Comparison of ENCODE assay signal across 16 cellular contexts in the genomic region with DNA sequence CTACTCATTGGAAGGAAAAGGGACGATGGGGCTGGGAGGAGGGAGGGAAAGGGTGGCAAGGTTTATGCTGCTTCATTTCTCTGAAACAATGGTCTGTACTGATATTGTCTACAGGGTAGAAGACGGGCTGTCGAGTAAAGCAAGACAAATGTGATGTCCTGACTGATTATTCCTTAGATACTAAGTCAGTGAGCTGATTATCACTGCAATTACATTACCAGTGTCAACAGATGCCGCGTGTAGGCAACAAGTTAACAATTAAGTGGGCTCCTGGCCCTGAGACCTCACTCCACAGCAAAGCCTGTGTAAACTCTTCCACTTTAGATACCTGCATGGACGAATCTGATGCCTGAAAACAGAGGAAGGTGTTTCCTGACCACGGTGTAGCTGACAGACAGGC.
DNase-seq lines count a peak whose midpoint lies in the region; ATAC-seq, FAIRE-seq and TF ChIP-seq lines count a peak whose summit lies in the region.
"Had no signal": no experiment of that assay in that cellular context is flagged by ENCODE, and none has a peak within 500 bp of the region (broad histone marks: within the 10 kb centered on the region; RNA-seq: fewer than 3 reads in every experiment).

No MANE protein-coding gene starts in this region.

- H3K4me2 ChIP-seq in DND-41 (ENCODE audit: insufficient read depth, low read length) (no peak overlapping the region), H1 (ENCODE audit: insufficient read depth in 1 of 2, low read depth in 2 of 2, low read length in 2 of 2) (0 out of 4 replicates have a peak overlapping the region, but pooled peaks of 1 of the 2 experiments have one; percentile 27)
- H3K4me2 ChIP-seq: A549 had no signal

- no peak for TF ChIP-seq CTCF in DND-41 (IDR thresholded peaks at IDR 0.05; ENCODE audit: borderline replicate concordance, extremely low read depth, low read length, poor library complexity, severe bottlenecking)
- TF ChIP-seq CTCF in H1 (IDR thresholded peaks at IDR 0.05; ENCODE audit: control extremely low read depth in 1 of 3, insufficient read depth in 1 of 3, low read depth in 1 of 3, low read length in 3 of 3) = no peak
- TF ChIP-seq CTCF in left lung (IDR thresholded peaks at IDR 0.05) = no peak
- TF ChIP-seq CTCF in endothelial cell (IDR thresholded peaks at IDR 0.05; ENCODE audit: unreplicated experiment) = no peak

- H2AFZ ChIP-seq in DND-41 (ENCODE audit: low read depth, low read length) (no peak overlapping the region), H1 (ENCODE audit: low read length) (no peak overlapping the region)
- H2AFZ ChIP-seq: GM23248 had no signal

- peak overlapping the region; percentile 44 for H3K27ac ChIP-seq in DND-41 (ENCODE audit: low read length)
- no peak overlapping the region for H3K27ac ChIP-seq in H1 (ENCODE audit: low read depth, low read length)
- no peak overlapping the region for H3K27ac ChIP-seq in left lung
- H3K27ac ChIP-seq: A549, GM23248 had no signal

- no peak overlapping the region for H2BK15ac ChIP-seq in H1 (ENCODE audit: low read length)

- no peak overlapping the region for H4K5ac ChIP-seq in H1 (ENCODE audit: insufficient read length, low read depth, low read length)

- CTCF ChIA-PET in H1 (lab: Charles Lee; ENCODE audit: partially characterized antibody) = interaction anchor here (1.0 kb wide), 1 partner anchor 14 kb away, joined by 3 read pairs; no protein-coding TSS in a partner anchor

- no peak for FAIRE-seq in H1 (lab: Jason Lieb, UNC)
- FAIRE-seq: A549, G401.6, GM12891 had no signal

- TF ChIP-seq RAD21 in H1 (IDR thresholded peaks at IDR 0.05 in 1 of 2, conservative IDR thresholded peaks at IDR 0.05 in 1 of 2; ENCODE audit: low read depth in 2 of 2, low read length in 2 of 2) = no peak

- 0 out of 2 replicates have a peak overlapping the region, but pooled peaks have one; percentile 35 for H3K18ac ChIP-seq in H1 (ENCODE audit: extremely low read depth, low read length)

- no peak overlapping the region for H3K4ac ChIP-seq in H1 (replicated peaks; ENCODE audit: insufficient read length, low read depth, low read length)

- H3K4me1 Mint-ChIP-seq in endothelial cell (ENCODE audit: unreplicated experiment) = peaks cover 2% of the 10 kb centered on the region
- H3K4me1 Mint-ChIP-seq: CD8-positive, alpha-beta memory T cell; IgD-negative memory B cell had no signal

- peaks cover 4% of the 10 kb centered on the region for H3K36me3 Mint-ChIP-seq in endothelial cell (ENCODE audit: low read depth, unreplicated experiment)
- H3K36me3 Mint-ChIP-seq: CD8-positive, alpha-beta memory T cell; IgD-negative memory B cell had no signal

- H3K27me3 Mint-ChIP-seq in endothelial cell (ENCODE audit: unreplicated experiment) = no peaks in the 10 kb centered on the region
- H3K27me3 Mint-ChIP-seq: CD8-positive, alpha-beta memory T cell; IgD-negative memory B cell had no signal

- no peak overlapping the region for H3K56ac ChIP-seq in H1 (replicated peaks; ENCODE audit: insufficient read length, low read depth, low read length)

- no peaks in the 10 kb centered on the region for H4K20me1 ChIP-seq in DND-41 (ENCODE audit: insufficient read depth, low read length)
- no peaks in the 10 kb centered on the region for H4K20me1 ChIP-seq in H1 (replicated peaks in 1 of 2; ENCODE audit: control insufficient read depth in 1 of 2, insufficient read depth in 2 of 2, low read length in 2 of 2)

- H2BK20ac ChIP-seq in H1 (ENCODE audit: low read length) = 0 out of 2 replicates have a peak overlapping the region, but pooled peaks have one; percentile 36

- H4K8ac ChIP-seq in H1 (ENCODE audit: extremely low read depth, insufficient read depth, low read length) = no peak overlapping the region

- no peak overlapping the region for H3K23ac ChIP-seq in H1 (ENCODE audit: insufficient read length)

- ATAC-seq in DND-41 (ENCODE audit: insufficient read depth, low read depth) = no peak
- ATAC-seq in left lung = peak; percentile 69
- ATAC-seq: A549 had no signal

- peaks cover 3% of the 10 kb centered on the region for H3K9me3 Mint-ChIP-seq in endothelial cell (ENCODE audit: unreplicated experiment)

- peak overlapping the region; percentile 40; the same call in 1 of the 2 replicates for H2BK12ac ChIP-seq in H1 (ENCODE audit: low read depth, low read length)

- no peak overlapping the region for H3K27ac Mint-ChIP-seq in endothelial cell (ENCODE audit: unreplicated experiment)
- H3K27ac Mint-ChIP-seq: CD8-positive, alpha-beta memory T cell; IgD-negative memory B cell had no signal

- H2AK5ac ChIP-seq in H1 (ENCODE audit: low read depth, low read length) = no peak overlapping the region

- no peak overlapping the region for H3K4me3 Mint-ChIP-seq in endothelial cell (ENCODE audit: unreplicated experiment)
- H3K4me3 Mint-ChIP-seq: CD8-positive, alpha-beta memory T cell; IgD-negative memory B cell had no signal

- H4K91ac ChIP-seq in H1 (replicated peaks; ENCODE audit: insufficient read length, low read length) = no peak overlapping the region

- H3K27me3 ChIP-seq in DND-41 (ENCODE audit: insufficient read depth, low read length, poor library complexity) (no peaks in the 10 kb centered on the region), H1 (replicated peaks in 1 of 4; ENCODE audit: control insufficient read depth in 3 of 4, extremely low read depth in 1 of 4, insufficient read depth in 3 of 4, low read length in 3 of 4) (no peaks in the 10 kb centered on the region; a peak in 1 of 7 replicates), left lung (no peaks in the 10 kb centered on the region)

- intact Hi-C loops in left lung (cut with DNase I) = no loop called here

- 77% methylated on average over 7 of the region's 7 CpGs; no CpG with 5 or more reads in 1 of the 2 experiments for WGBS in H1 (ENCODE audit: extremely low coverage in 1 of 2, insufficient coverage in 1 of 2, insufficient read length in 1 of 2, insufficient replicate concordance in 2 of 2, low coverage in 1 of 2, low lambda C conversion rate in 2 of 2, missing lambda C conversion rate in 1 of 2), 2 experiments

- no peak for TF ChIP-seq POLR2A in H1 (IDR thresholded peaks at IDR 0.05; ENCODE audit: control extremely low read depth in 1 of 2, low read depth in 2 of 2, low read length in 2 of 2)

- H3K9ac ChIP-seq in DND-41 (ENCODE audit: low read depth, low read length) (no peak overlapping the region), H1 (replicated peaks in 1 of 4; ENCODE audit: extremely low read depth in 1 of 4, low read depth in 3 of 4, low read length in 3 of 4) (no peak overlapping the region)
- H3K9ac ChIP-seq: GM23248 had no signal

- H3K79me2 ChIP-seq in DND-41 (ENCODE audit: insufficient read depth, low read length) (no peaks in the 10 kb centered on the region), H1 (ENCODE audit: control insufficient read depth in 1 of 2, insufficient read depth in 2 of 2, low read length in 2 of 2) (no peaks in the 10 kb centered on the region)

- H3K4me3 ChIP-seq in DND-41 (ENCODE audit: low read depth in 1 of 2, low read length in 2 of 2) (no peak overlapping the region), H1 (ENCODE audit: extremely low read depth in 1 of 4, insufficient read depth in 2 of 4, low read depth in 3 of 4, low read length in 4 of 4) (no peak overlapping the region), left lung (no peak overlapping the region)
- H3K4me3 ChIP-seq: A549, GM23248 had no signal

- no peak overlapping the region for H3K14ac ChIP-seq in H1 (ENCODE audit: insufficient read length)

- no peaks in the 10 kb centered on the region for H3K36me3 ChIP-seq in DND-41 (ENCODE audit: insufficient read depth, low read length)
- no peaks in the 10 kb centered on the region for H3K36me3 ChIP-seq in H1 (ENCODE audit: control insufficient read depth in 2 of 4, insufficient read depth in 4 of 4, low read length in 3 of 4)
- H3K36me3 ChIP-seq in left lung = no peaks in the 10 kb centered on the region

- DNase-seq in DND-41 (no peak), NCI-H82 (lab: John Stamatoyannopoulos, UW) (peak; percentile 98), H1 (ENCODE audit: low read depth in 1 of 2, low spot score in 2 of 2) (no peak), left lung (no peak), NCI-H2107 treated with DMSO at 0.1 percent for 48 hours (lab: John Stamatoyannopoulos, UW; ENCODE audit: unreplicated experiment) (no peak), HK-2 (ENCODE audit: unreplicated experiment) (no peak), endothelial cell (ENCODE audit: low spot score) (no peak)
- DNase-seq: CD8-positive, alpha-beta memory T cell; DMS79; EL; GM23248; H7 had no signal

- H2BK120ac ChIP-seq in H1 (replicated peaks; ENCODE audit: low read depth, low read length) = no peak overlapping the region

- no peak overlapping the region for H2BK5ac ChIP-seq in H1 (ENCODE audit: low read depth, low read length)

- H3K23me2 ChIP-seq in H1 (ENCODE audit: low read depth, low read length) = no peaks in the 10 kb centered on the region

- H3K9me3 ChIP-seq in DND-41 (ENCODE audit: insufficient read depth, low read length, severe bottlenecking) (no peaks in the 10 kb centered on the region), H1 (ENCODE audit: insufficient read depth in 2 of 2, low read depth in 1 of 2, low read length in 1 of 2) (no peaks in the 10 kb centered on the region), left lung (no peaks in the 10 kb centered on the region)
- H3K9me3 ChIP-seq: A549 had no signal

- POLR2A ChIA-PET in H1 (lab: Charles Lee; ENCODE audit: partially characterized antibody) = no interaction called here

- TF ChIP-seq EP300 in H1 (IDR thresholded peaks at IDR 0.05; ENCODE audit: borderline replicate concordance in 1 of 2, low read depth in 2 of 2, low read length in 2 of 2) = no peak

- H3K4me1 ChIP-seq in DND-41 (ENCODE audit: insufficient read depth, low read length) (peaks cover 50% of the 10 kb centered on the region), H1 (replicated peaks in 1 of 4; ENCODE audit: control insufficient read depth in 3 of 4, insufficient read depth in 4 of 4, low read length in 3 of 4) (peaks cover 0 to 22% (median 19%) of the 10 kb centered on the region in 4 experiments; a peak in 5 of 7 replicates), left lung (no peaks in the 10 kb centered on the region)
- H3K4me1 ChIP-seq: A549 had no signal

- H3K79me1 ChIP-seq in H1 (ENCODE audit: low read depth, low read length) = no peaks in the 10 kb centered on the region

TF ChIP-seq in H1, 55 proteins besides CTCF, POLR2A, EP300 and RAD21 (continues in another document):
- TF ChIP-seq TEAD4 (IDR thresholded peaks at IDR 0.05; ENCODE audit: low read depth, low read length) (no peak), RNF2 (IDR thresholded peaks at IDR 0.05; ENCODE audit: borderline replicate concordance, low read depth, low read length, missing control alignments, poor library complexity, severe bottlenecking) (no peak)
- TF ChIP-seq, protein P1, sequence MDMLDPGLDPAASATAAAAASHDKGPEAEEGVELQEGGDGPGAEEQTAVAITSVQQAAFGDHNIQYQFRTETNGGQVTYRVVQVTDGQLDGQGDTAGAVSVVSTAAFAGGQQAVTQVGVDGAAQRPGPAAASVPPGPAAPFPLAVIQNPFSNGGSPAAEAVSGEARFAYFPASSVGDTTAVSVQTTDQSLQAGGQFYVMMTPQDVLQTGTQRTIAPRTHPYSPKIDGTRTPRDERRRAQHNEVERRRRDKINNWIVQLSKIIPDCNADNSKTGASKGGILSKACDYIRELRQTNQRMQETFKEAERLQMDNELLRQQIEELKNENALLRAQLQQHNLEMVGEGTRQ (IDR thresholded peaks at IDR 0.05; ENCODE audit: low read length) = no peak
